ENCODE assay signal across 1 cellular context in the genomic region with DNA sequence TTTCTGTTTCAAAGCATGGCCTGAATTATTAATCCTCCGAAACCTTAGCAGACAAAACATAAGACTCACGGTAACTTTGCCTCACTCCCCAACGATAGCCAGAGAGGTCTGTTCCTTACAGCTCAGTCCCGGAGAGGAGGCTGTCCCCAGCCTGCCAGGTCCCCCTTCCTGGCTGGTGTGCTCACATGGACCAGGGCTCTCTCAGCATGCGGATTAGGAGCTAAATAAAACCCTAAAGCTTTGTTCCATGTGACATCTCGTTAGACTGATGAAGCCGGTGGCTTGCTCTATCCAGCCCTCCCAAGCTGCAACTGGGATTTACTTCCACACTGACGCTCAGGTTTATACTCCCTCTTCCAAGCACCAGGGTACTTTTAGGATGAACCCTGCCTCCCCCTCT.
TF ChIP-seq lines count a peak whose summit lies in the region.

No MANE protein-coding gene starts in this region.

TF ChIP-seq in GM23338, 12 proteins besides CTCF, POLR2A, EP300 and RAD21 (continued from another document):
- TF ChIP-seq, protein P1, sequence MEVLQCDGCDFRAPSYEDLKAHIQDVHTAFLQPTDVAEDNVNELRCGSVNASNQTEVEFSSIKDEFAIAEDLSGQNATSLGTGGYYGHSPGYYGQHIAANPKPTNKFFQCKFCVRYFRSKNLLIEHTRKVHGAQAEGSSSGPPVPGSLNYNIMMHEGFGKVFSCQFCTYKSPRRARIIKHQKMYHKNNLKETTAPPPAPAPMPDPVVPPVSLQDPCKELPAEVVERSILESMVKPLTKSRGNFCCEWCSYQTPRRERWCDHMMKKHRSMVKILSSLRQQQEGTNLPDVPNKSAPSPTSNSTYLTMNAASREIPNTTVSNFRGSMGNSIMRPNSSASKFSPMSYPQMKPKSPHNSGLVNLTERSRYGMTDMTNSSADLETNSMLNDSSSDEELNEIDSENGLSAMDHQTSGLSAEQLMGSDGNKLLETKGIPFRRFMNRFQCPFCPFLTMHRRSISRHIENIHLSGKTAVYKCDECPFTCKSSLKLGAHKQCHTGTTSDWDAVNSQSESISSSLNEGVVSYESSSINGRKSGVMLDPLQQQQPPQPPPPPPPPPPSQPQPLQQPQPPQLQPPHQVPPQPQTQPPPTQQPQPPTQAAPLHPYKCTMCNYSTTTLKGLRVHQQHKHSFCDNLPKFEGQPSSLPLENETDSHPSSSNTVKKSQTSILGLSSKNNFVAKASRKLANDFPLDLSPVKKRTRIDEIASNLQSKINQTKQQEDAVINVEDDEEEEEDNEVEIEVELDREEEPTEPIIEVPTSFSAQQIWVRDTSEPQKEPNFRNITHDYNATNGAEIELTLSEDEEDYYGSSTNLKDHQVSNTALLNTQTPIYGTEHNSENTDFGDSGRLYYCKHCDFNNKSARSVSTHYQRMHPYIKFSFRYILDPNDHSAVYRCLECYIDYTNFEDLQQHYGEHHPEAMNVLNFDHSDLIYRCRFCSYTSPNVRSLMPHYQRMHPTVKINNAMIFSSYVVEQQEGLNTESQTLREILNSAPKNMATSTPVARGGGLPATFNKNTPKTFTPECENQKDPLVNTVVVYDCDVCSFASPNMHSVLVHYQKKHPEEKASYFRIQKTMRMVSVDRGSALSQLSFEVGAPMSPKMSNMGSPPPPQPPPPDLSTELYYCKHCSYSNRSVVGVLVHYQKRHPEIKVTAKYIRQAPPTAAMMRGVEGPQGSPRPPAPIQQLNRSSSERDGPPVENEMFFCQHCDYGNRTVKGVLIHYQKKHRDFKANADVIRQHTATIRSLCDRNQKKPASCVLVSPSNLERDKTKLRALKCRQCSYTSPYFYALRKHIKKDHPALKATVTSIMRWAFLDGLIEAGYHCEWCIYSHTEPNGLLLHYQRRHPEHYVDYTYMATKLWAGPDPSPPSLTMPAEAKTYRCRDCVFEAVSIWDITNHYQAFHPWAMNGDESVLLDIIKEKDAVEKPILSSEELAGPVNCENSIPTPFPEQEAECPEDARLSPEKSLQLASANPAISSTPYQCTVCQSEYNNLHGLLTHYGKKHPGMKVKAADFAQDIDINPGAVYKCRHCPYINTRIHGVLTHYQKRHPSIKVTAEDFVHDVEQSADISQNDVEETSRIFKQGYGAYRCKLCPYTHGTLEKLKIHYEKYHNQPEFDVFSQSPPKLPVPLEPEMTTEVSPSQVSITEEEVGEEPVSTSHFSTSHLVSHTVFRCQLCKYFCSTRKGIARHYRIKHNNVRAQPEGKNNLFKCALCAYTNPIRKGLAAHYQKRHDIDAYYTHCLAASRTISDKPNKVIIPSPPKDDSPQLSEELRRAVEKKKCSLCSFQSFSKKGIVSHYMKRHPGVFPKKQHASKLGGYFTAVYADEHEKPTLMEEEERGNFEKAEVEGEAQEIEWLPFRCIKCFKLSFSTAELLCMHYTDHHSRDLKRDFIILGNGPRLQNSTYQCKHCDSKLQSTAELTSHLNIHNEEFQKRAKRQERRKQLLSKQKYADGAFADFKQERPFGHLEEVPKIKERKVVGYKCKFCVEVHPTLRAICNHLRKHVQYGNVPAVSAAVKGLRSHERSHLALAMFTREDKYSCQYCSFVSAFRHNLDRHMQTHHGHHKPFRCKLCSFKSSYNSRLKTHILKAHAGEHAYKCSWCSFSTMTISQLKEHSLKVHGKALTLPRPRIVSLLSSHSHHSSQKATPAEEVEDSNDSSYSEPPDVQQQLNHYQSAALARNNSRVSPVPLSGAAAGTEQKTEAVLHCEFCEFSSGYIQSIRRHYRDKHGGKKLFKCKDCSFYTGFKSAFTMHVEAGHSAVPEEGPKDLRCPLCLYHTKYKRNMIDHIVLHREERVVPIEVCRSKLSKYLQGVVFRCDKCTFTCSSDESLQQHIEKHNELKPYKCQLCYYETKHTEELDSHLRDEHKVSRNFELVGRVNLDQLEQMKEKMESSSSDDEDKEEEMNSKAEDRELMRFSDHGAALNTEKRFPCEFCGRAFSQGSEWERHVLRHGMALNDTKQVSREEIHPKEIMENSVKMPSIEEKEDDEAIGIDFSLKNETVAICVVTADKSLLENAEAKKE (CRISPR knock-in tag; IDR thresholded peaks at IDR 0.05) = no peak
- TF ChIP-seq ETS1 (IDR thresholded peaks at IDR 0.05) (no peak), CREB1 (CRISPR knock-in tag; IDR thresholded peaks at IDR 0.05; ENCODE audit: low read depth) (no peak), ZNF114 (CRISPR knock-in tag; IDR thresholded peaks at IDR 0.05) (no peak), ZNF331 (CRISPR knock-in tag; IDR thresholded peaks at IDR 0.05; ENCODE audit: low read depth) (no peak), EZH2phosphoT487 (IDR thresholded peaks at IDR 0.05; ENCODE audit: unreplicated experiment) (no peak), NANOG (IDR thresholded peaks at IDR 0.05; ENCODE audit: borderline replicate concordance) (no peak), STAT1 (IDR thresholded peaks at IDR 0.05; ENCODE audit: unreplicated experiment) (no peak), POLR2AphosphoS5 (IDR thresholded peaks at IDR 0.05; ENCODE audit: low read depth) (no peak), JUNB (IDR thresholded peaks at IDR 0.05; ENCODE audit: unreplicated experiment) (no peak), EZH2 (IDR thresholded peaks at IDR 0.05; ENCODE audit: low read depth, unreplicated experiment) (no peak)
